In genomic region chr20:38652995-38653394, GRCh38 we compare ENCODE assay signal across 34 cellular contexts. TPM values are rescaled to one million over a fixed set of nuclear protein-coding genes. Genes with fewer than 3 reads are reported as not detected.
"Had no signal": no experiment of that assay in that cellular context is flagged by ENCODE, and none has a peak within 500 bp of the region (broad histone marks: within the 10 kb centered on the region; RNA-seq: fewer than 3 reads in every experiment).

No MANE protein-coding gene starts in this region.

- H3K27ac Mint-ChIP-seq: activated CD4-positive, alpha-beta memory T cell treated with anti-CD3 and anti-CD28 coated beads for 36 hours; activated naive CD4-positive, alpha-beta T cell treated with anti-CD3 and anti-CD28 coated beads, Interleukin-2, amount 10 ng/mL, durations not matched to agents 7 days and 5 days; activated naive CD8-positive, alpha-beta T cell; activated T-helper 1 cell treated with anti-CD3 and anti-CD28 coated beads, Interleukin-12 subunit alpha, Interleukin-12 subunit beta, Interleukin-2, Interleukin-4 antibody, amounts not matched to agents 30 ng/mL and 10 ng/mL and 1 ng/mL, durations not matched to agents 14 hours and 24 hours and 36 hours; T-helper 1 cell treated with Interleukin-12 subunit alpha and Interleukin-12 subunit beta and Interleukin-4 antibody, amounts not matched to agents 30 μg/mL and 1 μg/mL, for 36 hours; T-helper 2 cell treated with Interferon-gamma antibody and Interleukin-4, amounts not matched to agents 5 μg/mL and 100 μg/mL, for 36 hours; WTC11 had no signal

- H3K36me3 Mint-ChIP-seq: activated CD4-positive, alpha-beta memory T cell treated with anti-CD3 and anti-CD28 coated beads for 36 hours; activated naive CD4-positive, alpha-beta T cell treated with anti-CD3 and anti-CD28 coated beads, Interleukin-2, amount 10 ng/mL, durations not matched to agents 7 days and 5 days; activated naive CD8-positive, alpha-beta T cell; WTC11 had no signal

- H3K27ac ChIP-seq: ascending aorta, cardiac muscle cell, SJCRH30, SK-N-MC had no signal

- ATAC-seq: activated CD4-positive, CD25-positive, alpha-beta regulatory T cell treated with anti-CD3 and anti-CD28 coated beads, Interleukin-2, amount 50 U/mL, for 24 hours; activated T-cell treated with anti-CD3 and anti-CD28 coated beads, Interleukin-2, amount 50 U/mL, for 4 hours; Panc1; WTC11 had no signal

- H3K4me3 Mint-ChIP-seq: activated CD4-positive, alpha-beta memory T cell treated with anti-CD3 and anti-CD28 coated beads for 36 hours; activated naive CD4-positive, alpha-beta T cell treated with anti-CD3 and anti-CD28 coated beads, Interleukin-2, amount 10 ng/mL, durations not matched to agents 7 days and 5 days; activated naive CD8-positive, alpha-beta T cell; activated T-cell treated with anti-CD3 and anti-CD28 coated beads, Interleukin-2, amount 50 U/mL, for 4 hours; activated T-helper 1 cell treated with anti-CD3 and anti-CD28 coated beads, Interleukin-12 subunit alpha, Interleukin-12 subunit beta, Interleukin-2, Interleukin-4 antibody, amounts not matched to agents 30 ng/mL and 10 ng/mL and 1 ng/mL, durations not matched to agents 14 hours and 24 hours and 36 hours; central memory CD8-positive, alpha-beta T cell; T-helper 1 cell treated with Interleukin-12 subunit alpha and Interleukin-12 subunit beta and Interleukin-4 antibody, amounts not matched to agents 30 μg/mL and 1 μg/mL, for 36 hours; T-helper 2 cell treated with Interferon-gamma antibody and Interleukin-4, amounts not matched to agents 5 μg/mL and 100 μg/mL, for 36 hours; WTC11 had no signal

- H3K4me3 ChIP-seq: ascending aorta, cardiac muscle cell, MG63, SJCRH30, SK-N-MC had no signal

- H3K9me3 ChIP-seq: ascending aorta, MG63, SJCRH30 had no signal

- H3K36me3 ChIP-seq: ascending aorta, cardiac muscle cell, MG63, SJCRH30 had no signal

- FAIRE-seq: TTC549 had no signal

- H3K4me1 Mint-ChIP-seq: activated naive CD4-positive, alpha-beta T cell treated with anti-CD3 and anti-CD28 coated beads, Interleukin-2, amount 10 ng/mL, durations not matched to agents 7 days and 5 days; central memory CD8-positive, alpha-beta T cell had no signal

- H3K4me1 ChIP-seq: ascending aorta had no signal

- DNase-seq: activated CD4-positive, alpha-beta memory T cell treated with anti-CD3 and anti-CD28 coated beads for 36 hours; activated CD4-positive, alpha-beta T cell treated with anti-CD3 and anti-CD28 coated beads for 4 hours; activated CD4-positive, alpha-beta T cell treated with anti-CD3 and anti-CD28 coated beads, Interleukin-2, amount 50 U/mL, for 1 hour; activated CD8-positive, alpha-beta memory T cell treated with anti-CD3 and anti-CD28 coated beads, Interleukin-2, amount 50 U/mL, for 4 hours; activated gamma-delta T cell treated with Interleukin-2 at 50 U/mL for 16 hours; activated naive CD4-positive, alpha-beta T cell treated with anti-CD3 and anti-CD28 coated beads, Interleukin-2, amount 10 ng/mL, durations not matched to agents 7 days and 5 days; activated T-cell treated with anti-CD3 and anti-CD28 coated beads for 4 hours; activated T-cell treated with anti-CD3 and anti-CD28 coated beads, Interleukin-2, amount 50 U/mL, for 4 hours; amygdala; Kasumi-1; MG63; NCI-H1048; NCI-H1105 treated with DMSO at 0.1 percent for 48 hours; NCI-H1436; NCI-H1694; NCI-H1930; NCI-H2081 treated with DMSO at 0.1 percent for 48 hours; NCI-H345; NCI-H524 treated with DMSO at 0.1 percent for 48 hours; SHP77; SJCRH30 had no signal

- H3K27me3 ChIP-seq: ascending aorta, SJCRH30 had no signal

- H3K9me3 Mint-ChIP-seq: activated naive CD4-positive, alpha-beta T cell treated with anti-CD3 and anti-CD28 coated beads, Interleukin-2, amount 10 ng/mL, durations not matched to agents 7 days and 5 days; T-helper 1 cell treated with Interleukin-12 subunit alpha and Interleukin-12 subunit beta and Interleukin-4 antibody, amounts not matched to agents 30 μg/mL and 1 μg/mL, for 36 hours had no signal

RNA-seq across cellular contexts. Expression of gene ARHGAP40, which starts 51.4 kb away (rescaled TPM):
- total RNA-seq: activated CD4-positive, alpha-beta memory T cell treated with anti-CD3 and anti-CD28 coated beads for 36 hours; activated T-cell treated with anti-CD3 and anti-CD28 coated beads, Interleukin-2, amount 50 U/mL, for 4 hours; activated T-helper 1 cell treated with anti-CD3 and anti-CD28 coated beads, Interleukin-12 subunit alpha, Interleukin-12 subunit beta, Interleukin-2, Interleukin-4 antibody, amounts not matched to agents 30 ng/mL and 10 ng/mL and 1 ng/mL, durations not matched to agents 14 hours and 24 hours and 36 hours; ascending aorta; cardiac muscle cell; RPMI7951; SJCRH30 had no signal
- polyA plus RNA-seq: cardiac muscle cell had no signal
